In genomic region chr12:101695698-101696097, GRCh38 we compare ENCODE assay signal across 15 cellular contexts. TPM values are rescaled to one million over a fixed set of nuclear protein-coding genes. Genes with fewer than 3 reads are reported as not detected.
DNase-seq lines count a peak whose midpoint lies in the region; ATAC-seq, FAIRE-seq and TF ChIP-seq lines count a peak whose summit lies in the region.
"Had no signal": no experiment of that assay in that cellular context is flagged by ENCODE, and none has a peak within 500 bp of the region (broad histone marks: within the 10 kb centered on the region; RNA-seq: fewer than 3 reads in every experiment).

No MANE protein-coding gene starts in this region.

- no peaks in the 10 kb centered on the region for H3K36me3 Mint-ChIP-seq in CD4-positive, CD25-positive, alpha-beta regulatory T cell
- peaks cover 0 to 8% of the 10 kb centered on the region in 2 donors for H3K36me3 Mint-ChIP-seq in naive B cell

- peaks cover 5% of the 10 kb centered on the region for H3K4me1 ChIP-seq in CD4-positive, CD25-positive, alpha-beta regulatory T cell (ENCODE audit: control insufficient read depth, insufficient read depth, low read length, poor library complexity, severe bottlenecking)

- H3K27ac ChIP-seq in CD4-positive, CD25-positive, alpha-beta regulatory T cell (ENCODE audit: insufficient read depth, low read length, poor library complexity, severe bottlenecking), result no peak overlapping the region

- H3K36me3 ChIP-seq in CD4-positive, CD25-positive, alpha-beta regulatory T cell (ENCODE audit: control insufficient read depth, insufficient read depth, low read length), result no peaks in the 10 kb centered on the region
- H3K36me3 ChIP-seq in bronchial epithelial cell (ENCODE audit: control insufficient read depth, insufficient read depth, low read length), result no peaks in the 10 kb centered on the region
- H3K36me3 ChIP-seq: MG63, vagina had no signal

- H3K4me3 Mint-ChIP-seq in CD4-positive, CD25-positive, alpha-beta regulatory T cell, result peak overlapping the region in 2 of 4 donors; percentile 51 to 94
- peak overlapping the region in 5 of 8 donors; percentile 9 to 98 (median 97) for H3K4me3 Mint-ChIP-seq in naive B cell

- peaks cover 35% of the 10 kb centered on the region for H3K27me3 Mint-ChIP-seq in CD4-positive, CD25-positive, alpha-beta regulatory T cell
- H3K27me3 Mint-ChIP-seq in naive B cell, result no peaks in the 10 kb centered on the region

- no peak for FAIRE-seq in bronchial epithelial cell (lab: Jason Lieb, UNC)

- H3K4me1 Mint-ChIP-seq in CD4-positive, CD25-positive, alpha-beta regulatory T cell, result peaks cover 0 to 43% (median 21%) of the 10 kb centered on the region in 4 donors
- peaks cover 38 to 51% (median 45%) of the 10 kb centered on the region in 3 donors for H3K4me1 Mint-ChIP-seq in naive B cell

- no peak for ATAC-seq in CD4-positive, CD25-positive, alpha-beta regulatory T cell (ENCODE audit: low read depth in 2 of 2)
- ATAC-seq in naive B cell (ENCODE audit: low read depth in 2 of 2) (no peak), GM18861 (IDR thresholded peaks at IDR 0.05; ENCODE audit: unreplicated experiment) (no peak), GM19395 (IDR thresholded peaks at IDR 0.05; ENCODE audit: unreplicated experiment) (no peak)
- ATAC-seq: body of pancreas had no signal

- no peak overlapping the region for H3K4me3 ChIP-seq in CD4-positive, CD25-positive, alpha-beta regulatory T cell (ENCODE audit: low read depth, low read length)
- H3K4me3 ChIP-seq in NB4 (ENCODE audit: low read depth, low read length) (no peak overlapping the region), bronchial epithelial cell (ENCODE audit: low read depth, low read length) (no peak overlapping the region)
- H3K4me3 ChIP-seq: body of pancreas, MG63 had no signal

- no peak for DNase-seq in CD4-positive, CD25-positive, alpha-beta regulatory T cell
- DNase-seq in NB4 (ENCODE audit: low read depth) (peak; percentile 35), bronchial epithelial cell (ENCODE audit: low read depth) (peak; percentile 80), naive B cell (no peak), NCI-H1092 (lab: John Stamatoyannopoulos, UW) (no peak)
- no peak for DNase-seq in central memory CD4-positive, alpha-beta T cell
- DNase-seq: activated CD4-positive, alpha-beta T cell treated with anti-CD3 and anti-CD28 coated beads for 48 hours; activated T-cell treated with anti-CD3 and anti-CD28 coated beads, Interleukin-2, amount 50 U/mL, for 72 hours; body of pancreas; DMS79; MG63; NCI-H2227 treated with DMSO at 0.1 percent for 48 hours had no signal

- peak overlapping the region in 2 of 3 donors; percentile 8 to 49 for H3K27ac Mint-ChIP-seq in CD4-positive, CD25-positive, alpha-beta regulatory T cell
- H3K27ac Mint-ChIP-seq in naive B cell, result peak overlapping the region; percentile 96 to 99 (median 98)

- no peaks in the 10 kb centered on the region for H3K27me3 ChIP-seq in CD4-positive, CD25-positive, alpha-beta regulatory T cell (ENCODE audit: control insufficient read depth, insufficient read depth, low read length)
- H3K27me3 ChIP-seq in bronchial epithelial cell (ENCODE audit: control insufficient read depth, insufficient read depth, low read length), result no peaks in the 10 kb centered on the region
- H3K27me3 ChIP-seq: body of pancreas, MG63, vagina had no signal

- TF ChIP-seq POLR2A in NB4 (IDR thresholded peaks at IDR 0.05; ENCODE audit: extremely low read depth, insufficient read length), result no peak

- H3K9me3 Mint-ChIP-seq in CD4-positive, CD25-positive, alpha-beta regulatory T cell, result no peaks in the 10 kb centered on the region
- H3K9me3 Mint-ChIP-seq in naive B cell, result no peaks in the 10 kb centered on the region
- H3K9me3 Mint-ChIP-seq: activated T-cell treated with anti-CD3 and anti-CD28 coated beads, Interleukin-2, amount 50 U/mL, for 72 hours had no signal

- TF ChIP-seq CTCF in NB4 (IDR thresholded peaks at IDR 0.05; ENCODE audit: low read depth, low read length) (no peak), bronchial epithelial cell (IDR thresholded peaks at IDR 0.05; ENCODE audit: insufficient read depth, low read length, severe bottlenecking) (no peak)

- no peaks in the 10 kb centered on the region for H3K9me3 ChIP-seq in CD4-positive, CD25-positive, alpha-beta regulatory T cell (ENCODE audit: control insufficient read depth in 2 of 2, low read length in 2 of 2)
- H3K9me3 ChIP-seq: body of pancreas, MG63, vagina had no signal

RNA-seq across cellular contexts. Expression of gene CHPT1, which starts 1.7 kb away (rescaled TPM):
- 9.1 TPM for total RNA-seq in CD4-positive, CD25-positive, alpha-beta regulatory T cell
- polyA plus RNA-seq in CD4-positive, CD25-positive, alpha-beta regulatory T cell, result 10 to 100 TPM in 3 of 4 donors, 1 to 10 TPM in 1; 2.8 to 15.3 (median 12.1) TPM
- total RNA-seq in bronchial epithelial cell, result 2.3 and 3.2 TPM in 2 replicates
- polyA plus RNA-seq in naive B cell (ENCODE audit: low read depth in 6 of 6), result 100 to 1,000 TPM in 3 of 6 donors, 10 to 100 TPM in 3; 88.3 to 185 (median 105) TPM

RNA-seq across cellular contexts. Expression of gene SYCP3, which starts 43.6 kb away (rescaled TPM):
- total RNA-seq in CD4-positive, CD25-positive, alpha-beta regulatory T cell, result 0.27 TPM
- polyA plus RNA-seq in CD4-positive, CD25-positive, alpha-beta regulatory T cell, result under 1 TPM in 2 of 4 donors, not detected in 2; 0.03 to 0.23 TPM
- total RNA-seq in bronchial epithelial cell, result under 0.01 and 0.13 TPM in 2 replicates
- 1 to 10 TPM in 1 of 6 donors, under 1 TPM in 5; 0.74 to 1.6 (median 0.78) TPM for polyA plus RNA-seq in naive B cell (ENCODE audit: low read depth in 6 of 6)
- total RNA-seq: vagina had no signal

Comparison
In these comparisons a context has a peak if more than half of its experiments do, and no peak if none do; other contexts are left out.
1. DNase-seq: peak in NB4 (single experiment) and bronchial epithelial cell (single experiment); none in CD4-positive, CD25-positive, alpha-beta regulatory T cell (0 of 3), naive B cell (single experiment), NCI-H1092 (single experiment) and central memory CD4-positive, alpha-beta T cell (single experiment).